ENCODE assay signal across 8 cellular contexts in the genomic region with DNA sequence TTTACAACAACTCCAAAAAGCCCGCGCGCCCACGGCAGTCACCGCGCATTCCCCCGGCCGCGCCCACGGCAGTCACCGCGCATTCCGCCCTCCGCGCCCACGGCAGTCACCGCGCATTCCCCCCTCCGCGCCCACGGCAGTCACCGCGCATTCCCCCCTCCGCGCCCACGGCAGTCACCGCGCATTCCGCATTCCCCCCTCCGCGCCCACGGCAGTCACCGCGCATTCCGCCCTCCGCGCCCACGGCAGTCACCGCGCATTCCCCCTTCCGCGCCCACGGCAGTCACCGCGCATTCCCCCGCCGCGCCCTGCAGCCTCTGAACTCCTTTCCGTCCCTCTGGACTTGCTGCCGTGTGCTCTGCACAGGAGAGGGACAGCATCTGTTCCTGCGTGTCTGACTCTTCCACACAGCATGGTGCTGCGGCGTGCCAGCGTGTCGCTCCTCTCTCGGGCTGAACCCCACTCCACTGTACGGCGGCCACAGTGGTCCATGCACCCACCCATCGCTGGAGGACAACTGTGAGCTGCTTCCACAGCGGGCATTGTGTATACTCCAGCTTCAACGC. TPM values are rescaled to one million over a fixed set of nuclear protein-coding genes. Genes with fewer than 3 reads are reported as not detected.
DNase-seq lines count a peak whose midpoint lies in the region; ATAC-seq, FAIRE-seq and TF ChIP-seq lines count a peak whose summit lies in the region.
"Not testable (repeated sequence)": the region's sequence is repeated elsewhere in the genome, so short reads cannot be mapped to it uniquely, and the experiment has no call there.

No MANE protein-coding gene starts in this region.

- ATAC-seq in activated T-helper 17 cell treated with anti-CD3 and anti-CD28 coated beads, Interleukin-2, amount 50 U/mL, for 72 hours (replicated peaks); pancreas: not testable (repeated sequence)

- peaks cover 29% of the 10 kb centered on the region for H3K4me1 ChIP-seq in cardiac muscle cell (ENCODE audit: low read depth)
- peaks cover 23% of the 10 kb centered on the region for H3K4me1 ChIP-seq in mesodermal cell (ENCODE audit: control insufficient read depth, insufficient read depth, low read length, poor library complexity, severe bottlenecking)
- H3K4me1 ChIP-seq in pancreas, result peaks cover 28 to 34% (median 30%) of the 10 kb centered on the region in 3 donors
- peaks cover 41 to 64% of the 10 kb centered on the region in 2 donors for H3K4me1 ChIP-seq in thyroid gland

- H3K4me3 ChIP-seq in cardiac muscle cell; mesodermal cell (ENCODE audit: extremely low read depth, insufficient read depth, low read length, poor library complexity, severe bottlenecking); pancreas; thyroid gland (replicated peaks in 1 of 3): not testable (repeated sequence)

- not testable (repeated sequence) for H3K27me3 Mint-ChIP-seq in activated T-helper 17 cell treated with anti-CD3 and anti-CD28 coated beads, Interleukin-2, amount 50 U/mL, for 72 hours

- TF ChIP-seq POLR2A in thyroid gland (IDR thresholded peaks at IDR 0.05), result not testable (repeated sequence)

- not testable (repeated sequence) for H3K27me3 ChIP-seq in cardiac muscle cell, pancreas, thyroid gland

- not testable (repeated sequence) for H3K9me3 ChIP-seq in cardiac muscle cell (ENCODE audit: low read depth); mesodermal cell (ENCODE audit: control insufficient read depth, low read length); pancreas; thyroid gland

- peaks cover 18% of the 10 kb centered on the region for H3K36me3 Mint-ChIP-seq in activated T-helper 17 cell treated with anti-CD3 and anti-CD28 coated beads, Interleukin-2, amount 50 U/mL, for 72 hours (ENCODE audit: low read depth)

- intact Hi-C loops in pancreas (cut with DNase I), result loop anchor here in 2 of 3 donors (5.0 to 10.0 kb wide), 2 partner anchors 46 to 49 kb away; no protein-coding TSS in a partner anchor
- intact Hi-C loops in thyroid gland (cut with DNase I), result not testable (repeated sequence)

- H3K4me1 Mint-ChIP-seq in activated T-helper 17 cell treated with anti-CD3 and anti-CD28 coated beads, Interleukin-2, amount 50 U/mL, for 72 hours, result not testable (repeated sequence)

- H3K27ac ChIP-seq in C4-2B (peak overlapping the region; percentile 71), caudate nucleus (ENCODE audit: low read depth, low read length) (peak overlapping the region; percentile 90), cardiac muscle cell (peak overlapping the region; percentile 48), mesodermal cell (ENCODE audit: low read depth, low read length, severe bottlenecking) (peak overlapping the region; percentile 5), pancreas (peak overlapping the region; percentile 36 to 81 (median 70)), thyroid gland (peak overlapping the region; percentile 78 to 93 (median 85))

- not testable (repeated sequence) for H3K9me3 Mint-ChIP-seq in activated T-helper 17 cell treated with anti-CD3 and anti-CD28 coated beads, Interleukin-2, amount 50 U/mL, for 72 hours

- not testable (repeated sequence) for H3K27ac Mint-ChIP-seq in activated T-helper 17 cell treated with anti-CD3 and anti-CD28 coated beads, Interleukin-2, amount 50 U/mL, for 72 hours

- not testable (repeated sequence) for TF ChIP-seq CTCF in C4-2B (conservative IDR thresholded peaks at IDR 0.05); cardiac muscle cell (IDR thresholded peaks at IDR 0.05; ENCODE audit: low read depth, low read length); pancreas (IDR thresholded peaks at IDR 0.05); thyroid gland (IDR thresholded peaks at IDR 0.05)

- DNase-seq in NCI-H69 (lab: John Stamatoyannopoulos, UW) (peak; percentile 45), pancreas (peak in 1 of 6 donors; percentile 63)
- not testable (repeated sequence) for DNase-seq in caudate nucleus (lab: John Stamatoyannopoulos, UW); cardiac muscle cell (ENCODE audit: low read depth in 1 of 2, low spot score in 1 of 2); thyroid gland

- peak overlapping the region; percentile 39 for H3K4me3 Mint-ChIP-seq in activated T-helper 17 cell treated with anti-CD3 and anti-CD28 coated beads, Interleukin-2, amount 50 U/mL, for 72 hours

- WGBS in mesodermal cell (ENCODE audit: insufficient coverage in 2 of 2), 2 experiments, result 97 to 98% methylated on average over 41 to 55 of the region's 61 CpGs
- WGBS in pancreas, 2 donors, result 94 to 96% methylated on average over 61 of the region's 61 CpGs
- WGBS in thyroid gland, 2 donors, result 94 to 95% methylated on average over 61 of the region's 61 CpGs

- not testable (repeated sequence) for FAIRE-seq in pancreas (lab: Jason Lieb, UNC)

- H3K36me3 ChIP-seq in cardiac muscle cell, result not testable (repeated sequence)
- H3K36me3 ChIP-seq in mesodermal cell (ENCODE audit: control insufficient read depth, insufficient read depth, low read length) (peaks cover 41% of the 10 kb centered on the region), pancreas (peaks cover 0 to 12% (median 4%) of the 10 kb centered on the region in 3 donors), thyroid gland (peaks cover 9 to 12% of the 10 kb centered on the region in 2 donors)

RNA-seq across cellular contexts. Expression of a gene that starts 15.2 kb away (rescaled TPM):
- total RNA-seq in activated T-helper 17 cell treated with anti-CD3 and anti-CD28 coated beads, Interleukin-2, amount 50 U/mL, for 72 hours, result 10 to 100 TPM; 27.8 to 33.2 TPM
- total RNA-seq in cardiac muscle cell (43.0 and 45.5 TPM in 2 replicates), pancreas (10 to 100 TPM; 22.1 to 41.9 (median 25.6) TPM), thyroid gland (10 to 100 TPM in 3 of 4 donors, 1 to 10 TPM in 1; 7.8 to 21.3 (median 14.2) TPM)
- polyA plus RNA-seq in cardiac muscle cell (29.2 and 34.9 TPM in 2 replicates), pancreas (10 to 100 TPM; 13.6 to 31.1 TPM)
- polyA plus RNA-seq in mesodermal cell (2013, experiment 1 of 2), result 30.1 TPM
- 25.7 TPM for polyA plus RNA-seq in mesodermal cell (2013, experiment 2 of 2)

RNA-seq across cellular contexts. Expression of a gene that starts 35.2 kb away (rescaled TPM):
- total RNA-seq in activated T-helper 17 cell treated with anti-CD3 and anti-CD28 coated beads, Interleukin-2, amount 50 U/mL, for 72 hours, result 10 to 100 TPM; 22.8 to 29.2 TPM
- total RNA-seq in cardiac muscle cell, result 67.8 and 72.8 TPM in 2 replicates
- polyA plus RNA-seq in cardiac muscle cell, result 71.8 and 88.4 TPM in 2 replicates
- 36.4 TPM for polyA plus RNA-seq in mesodermal cell (2013, experiment 1 of 2)
- polyA plus RNA-seq in mesodermal cell (2013, experiment 2 of 2), result 25.0 TPM
- 10 to 100 TPM; 27.9 to 47.9 (median 32.5) TPM for total RNA-seq in pancreas
- polyA plus RNA-seq in pancreas, result 10 to 100 TPM; 67.5 to 99.0 TPM
- total RNA-seq in thyroid gland, result 10 to 100 TPM; 35.1 to 53.0 (median 45.5) TPM

Comparison
In these comparisons a context has a peak if more than half of its experiments do, and no peak if none do; other contexts are left out.
1. H3K27ac ChIP-seq: peak in every context shown above with its lines; median percentile 90 in caudate nucleus; 85 in thyroid gland; 71 in C4-2B; 70 in pancreas; 48 in cardiac muscle cell; 5 in mesodermal cell.